ENCODE assay signal across 20 cellular contexts in genomic region chr7:25928549-25929330, GRCh38.
"Had no signal": no experiment of that assay in that cellular context is flagged by ENCODE, and none has a peak within 500 bp of the region (broad histone marks: within the 10 kb centered on the region; RNA-seq: fewer than 3 reads in every experiment).

No MANE protein-coding gene starts in this region.

- H3K4me1 ChIP-seq: SJSA1 had no signal

- DNase-seq: KBM-7, MV-4-11, NCI-H1048, NCI-H1105, NCI-H1417, NCI-H1436 treated with DMSO at 0.1 percent for 48 hours, NCI-H187, NCI-H2029 treated with DMSO at 0.1 percent for 48 hours, NCI-H345, NCI-H446 treated with DMSO at 0.1 percent for 48 hours, NCI-H510A treated with DMSO at 0.1 percent for 48 hours, NCI-H526, Right ventricle myocardium superior, RPMI8226, SIG-M5 had no signal

- H3K4me3 ChIP-seq: SJSA1, SK-N-MC had no signal

- H3K36me3 ChIP-seq: SJSA1 had no signal

- H3K9me3 ChIP-seq: SJSA1 had no signal

- H3K27ac ChIP-seq: HL-60, SJSA1, SK-N-MC had no signal

- H3K27me3 ChIP-seq: SJSA1 had no signal

- FAIRE-seq: HTR-8/SVneo, RCC 7860 had no signal
